Comparison of ENCODE assay signal across 14 cellular contexts in genomic region chr1:223739366-223740057, GRCh38. TPM values are rescaled to one million over a fixed set of nuclear protein-coding genes. Genes with fewer than 3 reads are reported as not detected.
A peak's percentile ranks its signal among the peaks of the same experiment; 100 is the strongest.
DNase-seq lines count a peak whose midpoint lies in the region; ATAC-seq and TF ChIP-seq lines count a peak whose summit lies in the region.
"Had no signal": no experiment of that assay in that cellular context is flagged by ENCODE, and none has a peak within 500 bp of the region (broad histone marks: within the 10 kb centered on the region; RNA-seq: fewer than 3 reads in every experiment).

No MANE protein-coding gene starts in this region.

- H3K4me1 Mint-ChIP-seq in progenitor cell of endocrine pancreas (ENCODE audit: low read depth): peaks cover 21% of the 10 kb centered on the region
- H3K4me1 Mint-ChIP-seq in CD4-positive, alpha-beta T cell (ENCODE audit: low read depth): no peaks in the 10 kb centered on the region
- H3K4me1 Mint-ChIP-seq: activated naive CD8-positive, alpha-beta T cell treated with anti-CD3 and anti-CD28 coated beads for 36 hours had no signal

- no peak overlapping the region for H2AFZ ChIP-seq in ACC112 (ENCODE audit: low read length, unreplicated experiment)
- H2AFZ ChIP-seq: GM23248 had no signal

- H3K4me1 ChIP-seq in ACC112 (ENCODE audit: control insufficient read depth, insufficient read depth, low read length, unreplicated experiment) (peaks cover 36% of the 10 kb centered on the region), body of pancreas (peaks cover 41% of the 10 kb centered on the region), left ventricle myocardium inferior (peaks cover 95% of the 10 kb centered on the region)

- H3K79me2 ChIP-seq in ACC112 (ENCODE audit: control insufficient read depth, insufficient read depth, low read length, unreplicated experiment): peaks cover 79% of the 10 kb centered on the region

- no peaks in the 10 kb centered on the region for H3K36me3 Mint-ChIP-seq in progenitor cell of endocrine pancreas (ENCODE audit: insufficient read depth)
- peaks cover 47% of the 10 kb centered on the region for H3K36me3 Mint-ChIP-seq in CD4-positive, alpha-beta T cell (ENCODE audit: low read depth)
- H3K36me3 Mint-ChIP-seq: activated naive CD8-positive, alpha-beta T cell treated with anti-CD3 and anti-CD28 coated beads for 36 hours had no signal

- peak in 3 of 4 donors; percentile 32 to 51 (median 36) for DNase-seq in body of pancreas
- no peak for DNase-seq in left ventricle myocardium inferior
- DNase-seq in progenitor cell of endocrine pancreas (ENCODE audit: low spot score, unreplicated experiment): no peak
- DNase-seq in GF-D8 (lab: John Stamatoyannopoulos, UW): no peak
- no peak for DNase-seq in DMS153 (lab: John Stamatoyannopoulos, UW)
- DNase-seq in CD4-positive, alpha-beta T cell: no peak
- DNase-seq: activated CD4-positive, alpha-beta memory T cell treated with anti-CD3 and anti-CD28 coated beads for 36 hours; activated naive CD8-positive, alpha-beta T cell treated with anti-CD3 and anti-CD28 coated beads for 36 hours; GM23248; Kasumi-1; NCI-H524; stimulated activated naive CD8-positive, alpha-beta T cell treated with anti-CD3 and anti-CD28 coated beads, Interleukin-15, amount 100 ng/mL, for 72 hours had no signal

- ATAC-seq in body of pancreas (peak; percentile 68), GM21367 (IDR thresholded peaks at IDR 0.05; ENCODE audit: unreplicated experiment) (no peak)
- ATAC-seq in CD4-positive, alpha-beta T cell (ENCODE audit: poor library complexity): no peak
- ATAC-seq: stimulated activated naive CD8-positive, alpha-beta T cell treated with anti-CD3 and anti-CD28 coated beads, Interleukin-15, amount 100 ng/mL, for 72 hours had no signal

- no peaks in the 10 kb centered on the region for H3K9me3 ChIP-seq in body of pancreas
- H3K9me3 ChIP-seq in left ventricle myocardium inferior (replicated peaks): no peaks in the 10 kb centered on the region
- H3K9me3 ChIP-seq in CD4-positive, alpha-beta T cell (ENCODE audit: control insufficient read depth, low read length): no peaks in the 10 kb centered on the region

- TF ChIP-seq CTCF in body of pancreas (IDR thresholded peaks at IDR 0.05): no peak
- TF ChIP-seq CTCF in left ventricle myocardium inferior (IDR thresholded peaks at IDR 0.05; ENCODE audit: borderline replicate concordance): no peak
- no peak for TF ChIP-seq CTCF in progenitor cell of endocrine pancreas (IDR thresholded peaks at IDR 0.05; ENCODE audit: unreplicated experiment)
- TF ChIP-seq CTCF in CD4-positive, alpha-beta T cell (IDR thresholded peaks at IDR 0.05): no peak

- peak overlapping the region; percentile 91 for H3K27ac Mint-ChIP-seq in progenitor cell of endocrine pancreas
- H3K27ac Mint-ChIP-seq in CD4-positive, alpha-beta T cell: no peak overlapping the region
- H3K27ac Mint-ChIP-seq: activated CD4-positive, alpha-beta memory T cell treated with anti-CD3 and anti-CD28 coated beads for 36 hours; activated naive CD8-positive, alpha-beta T cell treated with anti-CD3 and anti-CD28 coated beads for 36 hours; stimulated activated naive CD8-positive, alpha-beta T cell treated with anti-CD3 and anti-CD28 coated beads, Interleukin-15, amount 100 ng/mL, for 72 hours had no signal

- no peaks in the 10 kb centered on the region for H3K9me3 Mint-ChIP-seq in progenitor cell of endocrine pancreas (ENCODE audit: low read depth)
- H3K9me3 Mint-ChIP-seq in CD4-positive, alpha-beta T cell: no peaks in the 10 kb centered on the region
- H3K9me3 Mint-ChIP-seq: activated CD4-positive, alpha-beta memory T cell treated with anti-CD3 and anti-CD28 coated beads for 36 hours; activated naive CD8-positive, alpha-beta T cell treated with anti-CD3 and anti-CD28 coated beads for 36 hours; stimulated activated naive CD8-positive, alpha-beta T cell treated with anti-CD3 and anti-CD28 coated beads, Interleukin-15, amount 100 ng/mL, for 72 hours had no signal

- WGBS in body of pancreas, 2 donors: 60 to 65% methylated on average over 7 to 8 of the region's 8 CpGs

- H3K27ac ChIP-seq in ACC112 (ENCODE audit: low read depth, low read length) (0 out of 2 replicates have a peak overlapping the region, but pooled peaks have one; percentile 24), body of pancreas (peak overlapping the region; percentile 63 to 87 (median 77)), left ventricle myocardium inferior (replicated peaks) (peak overlapping the region; percentile 79)
- H3K27ac ChIP-seq in CD4-positive, alpha-beta T cell (ENCODE audit: low read depth, low read length): no peak overlapping the region
- H3K27ac ChIP-seq: GM23248 had no signal

- intact Hi-C loops in body of pancreas (cut with DNase I): no loop called here
- intact Hi-C loops in left ventricle myocardium inferior (cut with micrococcal nuclease): no loop called here
- intact Hi-C loops in CD4-positive, alpha-beta T cell (cut with DNase I, micrococcal nuclease): loop anchor here in 1 of 2 experiments (10.0 kb wide), 1 partner anchor 615 kb away; no protein-coding TSS in a partner anchor

- H3K36me3 ChIP-seq in ACC112 (ENCODE audit: insufficient read depth, low read length) (peaks cover 28% of the 10 kb centered on the region; the same call in 1 of the 2 replicates), body of pancreas (replicated peaks in 1 of 2; ENCODE audit: insufficient read depth in 1 of 2, low read depth in 2 of 2) (no peaks in the 10 kb centered on the region), left ventricle myocardium inferior (peaks cover 7% of the 10 kb centered on the region)

- POLR2A ChIA-PET in CD4-positive, alpha-beta T cell (lab: Charles Lee): no interaction called here

- peaks cover 43% of the 10 kb centered on the region for H3K27me3 Mint-ChIP-seq in progenitor cell of endocrine pancreas
- no peaks in the 10 kb centered on the region for H3K27me3 Mint-ChIP-seq in CD4-positive, alpha-beta T cell
- H3K27me3 Mint-ChIP-seq: activated CD4-positive, alpha-beta memory T cell treated with anti-CD3 and anti-CD28 coated beads for 36 hours; activated naive CD8-positive, alpha-beta T cell treated with anti-CD3 and anti-CD28 coated beads for 36 hours; stimulated activated naive CD8-positive, alpha-beta T cell treated with anti-CD3 and anti-CD28 coated beads, Interleukin-15, amount 100 ng/mL, for 72 hours had no signal

- no peak for TF ChIP-seq POLR2A in body of pancreas (IDR thresholded peaks at IDR 0.05)

- no peak overlapping the region for H3K4me3 Mint-ChIP-seq in progenitor cell of endocrine pancreas (ENCODE audit: low read depth)
- H3K4me3 Mint-ChIP-seq in CD4-positive, alpha-beta T cell: no peak overlapping the region
- H3K4me3 Mint-ChIP-seq: activated CD4-positive, alpha-beta memory T cell treated with anti-CD3 and anti-CD28 coated beads for 36 hours; activated naive CD8-positive, alpha-beta T cell treated with anti-CD3 and anti-CD28 coated beads for 36 hours; stimulated activated naive CD8-positive, alpha-beta T cell treated with anti-CD3 and anti-CD28 coated beads, Interleukin-15, amount 100 ng/mL, for 72 hours had no signal

- H3K27me3 ChIP-seq in ACC112 (ENCODE audit: insufficient read depth, low read length) (no peaks in the 10 kb centered on the region), body of pancreas (no peaks in the 10 kb centered on the region), left ventricle myocardium inferior (ENCODE audit: low read depth) (no peaks in the 10 kb centered on the region)
- H3K27me3 ChIP-seq in CD4-positive, alpha-beta T cell (ENCODE audit: control insufficient read depth, insufficient read depth, low read length): no peaks in the 10 kb centered on the region

- H3K4me3 ChIP-seq in ACC112 (ENCODE audit: low read depth, low read length): no peak overlapping the region
- no peak overlapping the region for H3K4me3 ChIP-seq in body of pancreas
- H3K4me3 ChIP-seq in left ventricle myocardium inferior: no peak overlapping the region
- H3K4me3 ChIP-seq: GM23248 had no signal

- CTCF ChIA-PET in CD4-positive, alpha-beta T cell (lab: Charles Lee): interaction anchor here (1.1 to 2.6 kb wide), 2 partner anchors 10 to 41 kb away, joined by 3 to 15 read pairs; no protein-coding TSS in a partner anchor

RNA-seq across cellular contexts. Expression of gene CAPN2, which starts 27.2 kb away (rescaled TPM):
- total RNA-seq in body of pancreas (10 to 100 TPM; 85.7 to 90.0 TPM), left ventricle myocardium inferior (65.3 TPM), progenitor cell of endocrine pancreas (20.3 and 33.8 TPM in 2 replicates)
- total RNA-seq in CD4-positive, alpha-beta T cell: 100 to 1,000 TPM; 110 to 114 TPM

Comparison
In these comparisons a context has a peak if more than half of its experiments do, and no peak if none do; other contexts are left out.
1. DNase-seq: peak in body of pancreas (3 of 4); none in left ventricle myocardium inferior (single experiment), progenitor cell of endocrine pancreas (single experiment), GF-D8 (single experiment), DMS153 (single experiment) and CD4-positive, alpha-beta T cell (0 of 10).